Comparison of ENCODE assay signal across 8 cellular contexts in genomic region chr6:2940010-2940850, GRCh38. TPM values are rescaled to one million over a fixed set of nuclear protein-coding genes. Genes with fewer than 3 reads are reported as not detected.
DNase-seq lines count a peak whose midpoint lies in the region; ATAC-seq, FAIRE-seq and TF ChIP-seq lines count a peak whose summit lies in the region.

No MANE protein-coding gene starts in this region.

- no peak overlapping the region for H3K4me2 ChIP-seq in PC-3 (ENCODE audit: low read length)

- CTCF ChIA-PET in T-cell (lab: Charles Lee) (interaction anchor here (0.5 to 3.4 kb wide), 16 partner anchors 8 to 114 kb away, joined by 3 to 16 read pairs (median 4); partner anchors contain the start of gene SERPINB1 (in 1 of the 2)), PC-3 (lab: Charles Lee) (no interaction called here)

- H3K27me3 ChIP-seq in PC-3 (ENCODE audit: low read length), result no peaks in the 10 kb centered on the region

- no peak overlapping the region for H2AFZ ChIP-seq in PC-3 (ENCODE audit: low read length)

- ATAC-seq in GM18868 (IDR thresholded peaks at IDR 0.05; ENCODE audit: unreplicated experiment) (peak; percentile 85), HG02884 (IDR thresholded peaks at IDR 0.05; ENCODE audit: unreplicated experiment) (peak; percentile 90), T-cell (replicated peaks in 1 of 4) (peak; percentile 72 to 77 (median 76)), PC-3 (no peak)

- H3K4me1 Mint-ChIP-seq in T-cell, result peaks cover 56 to 72% (median 68%) of the 10 kb centered on the region in 3 donors

- no TSS peak for BruUV-seq in PC-3 (replicated peaks; lab: Mats Ljungman, UMichigan)

- H3K36me3 ChIP-seq in PC-3 (ENCODE audit: low read depth, low read length), result no peaks in the 10 kb centered on the region

- peaks cover 0 to 14% (median 6%) of the 10 kb centered on the region in 3 donors for H3K9me3 Mint-ChIP-seq in T-cell

- POLR2A ChIA-PET in T-cell (lab: Charles Lee), result interaction anchor here (0.5 to 1.5 kb wide), 9 partner anchors 30 to 112 kb away, joined by 3 to 23 read pairs (median 4); partner anchors contain the start of gene SERPINB1 (in 1 of the 2)
- POLR2A ChIA-PET in PC-3 (lab: Charles Lee; ENCODE audit: unreplicated experiment), result no interaction called here

- no peaks in the 10 kb centered on the region for H3K4me1 ChIP-seq in PC-3 (ENCODE audit: insufficient read depth, low read length)

- H3K4me3 ChIP-seq in PC-3 (ENCODE audit: low read length), result no peak overlapping the region

- H3K27ac ChIP-seq in PC-3 (ENCODE audit: low read length), result no peak overlapping the region

- H3K27me3 Mint-ChIP-seq in T-cell, result no peaks in the 10 kb centered on the region

- H3K36me3 Mint-ChIP-seq in T-cell, result peaks cover 2% of the 10 kb centered on the region

- FAIRE-seq in RCC 7860 (lab: Jason Lieb, UNC), result no peak

- peak overlapping the region; percentile 80 to 84 (median 84) for H3K4me3 Mint-ChIP-seq in T-cell

- DNase-seq in T-cell (peak; percentile 35 to 87 (median 75)), PC-3 (no peak), RCC 7860 (ENCODE audit: low spot score) (no peak), NCI-H82 treated with DMSO at 0.1 percent for 48 hours (lab: John Stamatoyannopoulos, UW; ENCODE audit: unreplicated experiment) (no peak)
- DNase-seq in activated naive CD8-positive, alpha-beta T cell treated with anti-CD3 and anti-CD28 coated beads, Interleukin-2, amount 50 U/mL, for 16 hours (ENCODE audit: low read depth, low spot score), result peak; percentile 58
- peak; percentile 36 to 59 (median 42) for DNase-seq in stimulated activated CD4-positive, alpha-beta T cell treated with anti-CD3 and anti-CD28 coated beads, TNF-alpha, amount 100 ng/mL, for 4 hours (ENCODE audit: low read depth in 3 of 3)

- H3K9me3 ChIP-seq in PC-3 (ENCODE audit: low read length), result no peaks in the 10 kb centered on the region

- no peaks in the 10 kb centered on the region for H3K79me2 ChIP-seq in PC-3 (ENCODE audit: low read length)

- H4K20me1 ChIP-seq in PC-3 (ENCODE audit: low read length), result no peaks in the 10 kb centered on the region

- no peaks in the 10 kb centered on the region for H3F3A ChIP-seq in PC-3 (ENCODE audit: low read length, unreplicated experiment)

- intact Hi-C loops in PC-3 (cut with micrococcal nuclease), result no loop called here

- TF ChIP-seq CTCF in PC-3 (conservative IDR thresholded peaks at IDR 0.05; ENCODE audit: low read depth, low read length), result no peak

- peak overlapping the region; percentile 93 to 95 for H3K27ac Mint-ChIP-seq in T-cell

- no peak overlapping the region for H3K9ac ChIP-seq in PC-3 (ENCODE audit: low read length)

- H3K9me2 ChIP-seq in PC-3 (replicated peaks; ENCODE audit: low read length), result no peaks in the 10 kb centered on the region

RNA-seq across cellular contexts. Expression of gene SERPINB6, which starts 31.1 kb away (rescaled TPM):
- total RNA-seq in T-cell, result 10 to 100 TPM; 30.0 to 49.0 (median 38.0) TPM
- 119 and 140 TPM in 2 replicates for total RNA-seq in PC-3 (2014; rRNA removed)

RNA-seq across cellular contexts. Expression of gene SERPINB9, which starts 37.1 kb away (rescaled TPM):
- total RNA-seq in T-cell (10 to 100 TPM; 43.2 to 57.2 (median 47.1) TPM), PC-3 (2014; rRNA removed) (0.26 and 0.92 TPM in 2 replicates)

RNA-seq across cellular contexts. Expression of gene NQO2, which starts 59.5 kb away (rescaled TPM):
- 10 to 100 TPM in 4 of 5 donors, 1 to 10 TPM in 1; 9.1 to 54.6 (median 33.0) TPM for total RNA-seq in T-cell
- 21.5 and 26.8 TPM in 2 replicates for total RNA-seq in PC-3 (2014; rRNA removed)

Comparison
In these comparisons a context has a peak if more than half of its experiments do, and no peak if none do; other contexts are left out.
1. DNase-seq: peak in T-cell (34 of 34), activated naive CD8-positive, alpha-beta T cell treated with anti-CD3 and anti-CD28 coated beads, Interleukin-2, amount 50 U/mL, for 16 hours (single experiment) and stimulated activated CD4-positive, alpha-beta T cell treated with anti-CD3 and anti-CD28 coated beads, TNF-alpha, amount 100 ng/mL, for 4 hours (3 of 3); none in PC-3 (single experiment), RCC 7860 (single experiment) and NCI-H82 treated with DMSO at 0.1 percent for 48 hours (single experiment).
2. RNA of gene SERPINB9, which starts 37.1 kb away (total RNA-seq): 43.2 to 57.2 TPM in T-cell; 0.26 to 0.92 TPM in PC-3; every median in the first group is over 10 times any median in the second.